1 cellular context compared by ENCODE assay signal in genomic region chr12:103966736-103967135, GRCh38.
TF ChIP-seq lines count a peak whose summit lies in the region.

No MANE protein-coding gene starts in this region.

TF ChIP-seq in GM12878, 131 proteins besides CTCF, POLR2A, EP300 and RAD21 (continued from another document):
- no peak for TF ChIP-seq USF1 (IDR thresholded peaks at IDR 0.05; ENCODE audit: borderline replicate concordance, extremely low read length, insufficient read depth, low read depth, low read length)
- TF ChIP-seq MXI1 (IDR thresholded peaks at IDR 0.05; ENCODE audit: low read depth, low read length) = no peak
- no peak for TF ChIP-seq SREBF2 (IDR thresholded peaks at IDR 0.05; ENCODE audit: low read length)
- no peak for TF ChIP-seq BCL3 (IDR thresholded peaks at IDR 0.05; ENCODE audit: borderline replicate concordance, insufficient read depth, low read depth, low read length, poor library complexity, severe bottlenecking)
- TF ChIP-seq BHLHE40 (IDR thresholded peaks at IDR 0.05; ENCODE audit: borderline replicate concordance in 1 of 2, low read depth in 2 of 2, low read length in 1 of 2) = no peak
- TF ChIP-seq RBBP5 (conservative IDR thresholded peaks at IDR 0.05) = no peak
- TF ChIP-seq HDAC2 (IDR thresholded peaks at IDR 0.05) = no peak
- TF ChIP-seq, protein P1, sequence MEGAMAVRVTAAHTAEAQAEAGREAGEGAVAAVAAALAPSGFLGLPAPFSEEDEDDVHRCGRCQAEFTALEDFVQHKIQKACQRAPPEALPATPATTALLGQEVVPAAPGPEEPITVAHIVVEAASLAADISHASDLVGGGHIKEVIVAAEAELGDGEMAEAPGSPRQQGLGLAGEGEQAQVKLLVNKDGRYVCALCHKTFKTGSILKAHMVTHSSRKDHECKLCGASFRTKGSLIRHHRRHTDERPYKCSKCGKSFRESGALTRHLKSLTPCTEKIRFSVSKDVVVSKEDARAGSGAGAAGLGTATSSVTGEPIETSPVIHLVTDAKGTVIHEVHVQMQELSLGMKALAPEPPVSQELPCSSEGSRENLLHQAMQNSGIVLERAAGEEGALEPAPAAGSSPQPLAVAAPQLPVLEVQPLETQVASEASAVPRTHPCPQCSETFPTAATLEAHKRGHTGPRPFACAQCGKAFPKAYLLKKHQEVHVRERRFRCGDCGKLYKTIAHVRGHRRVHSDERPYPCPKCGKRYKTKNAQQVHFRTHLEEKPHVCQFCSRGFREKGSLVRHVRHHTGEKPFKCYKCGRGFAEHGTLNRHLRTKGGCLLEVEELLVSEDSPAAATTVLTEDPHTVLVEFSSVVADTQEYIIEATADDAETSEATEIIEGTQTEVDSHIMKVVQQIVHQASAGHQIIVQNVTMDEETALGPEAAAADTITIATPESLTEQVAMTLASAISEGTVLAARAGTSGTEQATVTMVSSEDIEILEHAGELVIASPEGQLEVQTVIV (IDR thresholded peaks at IDR 0.05; ENCODE audit: borderline replicate concordance, partially characterized antibody) = no peak
- TF ChIP-seq SP1 (IDR thresholded peaks at IDR 0.05; ENCODE audit: low read depth, low read length) = no peak
- no peak for TF ChIP-seq ATF3 (IDR thresholded peaks at IDR 0.05; ENCODE audit: borderline replicate concordance, extremely low read depth, low read depth, low read length)
- TF ChIP-seq, protein P2, sequence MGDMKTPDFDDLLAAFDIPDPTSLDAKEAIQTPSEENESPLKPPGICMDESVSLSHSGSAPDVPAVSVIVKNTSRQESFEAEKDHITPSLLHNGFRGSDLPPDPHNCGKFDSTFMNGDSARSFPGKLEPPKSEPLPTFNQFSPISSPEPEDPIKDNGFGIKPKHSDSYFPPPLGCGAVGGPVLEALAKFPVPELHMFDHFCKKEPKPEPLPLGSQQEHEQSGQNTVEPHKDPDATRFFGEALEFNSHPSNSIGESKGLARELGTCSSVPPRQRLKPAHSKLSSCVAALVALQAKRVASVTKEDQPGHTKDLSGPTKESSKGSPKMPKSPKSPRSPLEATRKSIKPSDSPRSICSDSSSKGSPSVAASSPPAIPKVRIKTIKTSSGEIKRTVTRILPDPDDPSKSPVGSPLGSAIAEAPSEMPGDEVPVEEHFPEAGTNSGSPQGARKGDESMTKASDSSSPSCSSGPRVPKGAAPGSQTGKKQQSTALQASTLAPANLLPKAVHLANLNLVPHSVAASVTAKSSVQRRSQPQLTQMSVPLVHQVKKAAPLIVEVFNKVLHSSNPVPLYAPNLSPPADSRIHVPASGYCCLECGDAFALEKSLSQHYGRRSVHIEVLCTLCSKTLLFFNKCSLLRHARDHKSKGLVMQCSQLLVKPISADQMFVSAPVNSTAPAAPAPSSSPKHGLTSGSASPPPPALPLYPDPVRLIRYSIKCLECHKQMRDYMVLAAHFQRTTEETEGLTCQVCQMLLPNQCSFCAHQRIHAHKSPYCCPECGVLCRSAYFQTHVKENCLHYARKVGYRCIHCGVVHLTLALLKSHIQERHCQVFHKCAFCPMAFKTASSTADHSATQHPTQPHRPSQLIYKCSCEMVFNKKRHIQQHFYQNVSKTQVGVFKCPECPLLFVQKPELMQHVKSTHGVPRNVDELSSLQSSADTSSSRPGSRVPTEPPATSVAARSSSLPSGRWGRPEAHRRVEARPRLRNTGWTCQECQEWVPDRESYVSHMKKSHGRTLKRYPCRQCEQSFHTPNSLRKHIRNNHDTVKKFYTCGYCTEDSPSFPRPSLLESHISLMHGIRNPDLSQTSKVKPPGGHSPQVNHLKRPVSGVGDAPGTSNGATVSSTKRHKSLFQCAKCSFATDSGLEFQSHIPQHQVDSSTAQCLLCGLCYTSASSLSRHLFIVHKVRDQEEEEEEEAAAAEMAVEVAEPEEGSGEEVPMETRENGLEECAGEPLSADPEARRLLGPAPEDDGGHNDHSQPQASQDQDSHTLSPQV (IDR thresholded peaks at IDR 0.05) = no peak
- no peak for TF ChIP-seq CEBPB (IDR thresholded peaks at IDR 0.05; ENCODE audit: borderline replicate concordance in 1 of 2, low read depth in 2 of 2, low read length in 2 of 2)
- TF ChIP-seq SUZ12 (IDR thresholded peaks at IDR 0.05; ENCODE audit: unreplicated experiment) = no peak
